In the genomic region with DNA sequence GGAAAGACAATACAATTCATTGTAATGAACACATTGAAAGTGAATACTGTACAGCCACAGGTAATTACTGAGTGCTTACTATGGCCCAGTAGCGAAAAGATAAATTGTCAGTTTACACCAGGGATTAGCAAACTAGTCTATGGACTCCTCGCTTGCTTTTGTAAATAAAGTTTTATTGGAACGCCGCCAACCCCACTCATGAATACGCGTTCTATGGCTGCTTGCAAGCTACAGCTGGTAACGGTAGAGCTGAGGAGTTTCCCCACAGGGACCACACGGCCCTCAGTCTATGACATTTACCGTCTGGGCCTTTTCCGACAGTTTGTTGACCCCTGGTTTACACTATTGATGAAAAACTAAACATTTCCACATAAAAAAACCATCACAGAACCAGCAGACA, we compare ENCODE assay signal across 1 cellular context.
TF ChIP-seq lines count a peak whose summit lies in the region.

No MANE protein-coding gene starts in this region.

TF ChIP-seq in WTC11, 78 proteins besides CTCF, POLR2A, EP300 and RAD21 (continued from another document):
- TF ChIP-seq, protein P1, sequence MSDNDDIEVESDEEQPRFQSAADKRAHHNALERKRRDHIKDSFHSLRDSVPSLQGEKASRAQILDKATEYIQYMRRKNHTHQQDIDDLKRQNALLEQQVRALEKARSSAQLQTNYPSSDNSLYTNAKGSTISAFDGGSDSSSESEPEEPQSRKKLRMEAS (CRISPR knock-in tag; IDR thresholded peaks at IDR 0.05), result no peak
- TF ChIP-seq, protein P2, sequence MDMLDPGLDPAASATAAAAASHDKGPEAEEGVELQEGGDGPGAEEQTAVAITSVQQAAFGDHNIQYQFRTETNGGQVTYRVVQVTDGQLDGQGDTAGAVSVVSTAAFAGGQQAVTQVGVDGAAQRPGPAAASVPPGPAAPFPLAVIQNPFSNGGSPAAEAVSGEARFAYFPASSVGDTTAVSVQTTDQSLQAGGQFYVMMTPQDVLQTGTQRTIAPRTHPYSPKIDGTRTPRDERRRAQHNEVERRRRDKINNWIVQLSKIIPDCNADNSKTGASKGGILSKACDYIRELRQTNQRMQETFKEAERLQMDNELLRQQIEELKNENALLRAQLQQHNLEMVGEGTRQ (CRISPR knock-in tag; IDR thresholded peaks at IDR 0.05), result no peak
- TF ChIP-seq PRRX2 (CRISPR knock-in tag; IDR thresholded peaks at IDR 0.05), result no peak
- no peak for TF ChIP-seq ETV6 (CRISPR knock-in tag; IDR thresholded peaks at IDR 0.05)
- TF ChIP-seq NR1H2 (CRISPR knock-in tag; IDR thresholded peaks at IDR 0.05), result no peak
- no peak for TF ChIP-seq MXD4 (CRISPR knock-in tag; IDR thresholded peaks at IDR 0.05; ENCODE audit: borderline replicate concordance)
- no peak for TF ChIP-seq ZNF263 (CRISPR knock-in tag; IDR thresholded peaks at IDR 0.05; ENCODE audit: low read depth)
- TF ChIP-seq IRF2 (CRISPR knock-in tag; IDR thresholded peaks at IDR 0.05; ENCODE audit: borderline replicate concordance, low read depth), result no peak
- TF ChIP-seq ZNF219 (CRISPR knock-in tag; IDR thresholded peaks at IDR 0.05; ENCODE audit: borderline replicate concordance), result no peak
- TF ChIP-seq, protein P3, sequence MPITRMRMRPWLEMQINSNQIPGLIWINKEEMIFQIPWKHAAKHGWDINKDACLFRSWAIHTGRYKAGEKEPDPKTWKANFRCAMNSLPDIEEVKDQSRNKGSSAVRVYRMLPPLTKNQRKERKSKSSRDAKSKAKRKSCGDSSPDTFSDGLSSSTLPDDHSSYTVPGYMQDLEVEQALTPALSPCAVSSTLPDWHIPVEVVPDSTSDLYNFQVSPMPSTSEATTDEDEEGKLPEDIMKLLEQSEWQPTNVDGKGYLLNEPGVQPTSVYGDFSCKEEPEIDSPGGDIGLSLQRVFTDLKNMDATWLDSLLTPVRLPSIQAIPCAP (CRISPR knock-in tag; IDR thresholded peaks at IDR 0.05), result no peak
- TF ChIP-seq ZNF423 (CRISPR knock-in tag; IDR thresholded peaks at IDR 0.05), result no peak
- TF ChIP-seq ZNF396 (CRISPR knock-in tag; IDR thresholded peaks at IDR 0.05; ENCODE audit: borderline replicate concordance), result no peak
